9 cellular contexts compared by ENCODE assay signal in genomic region chr2:196291873-196292800, GRCh38.
DNase-seq lines count a peak whose midpoint lies in the region; ATAC-seq and TF ChIP-seq lines count a peak whose summit lies in the region.
"Had no signal": no experiment of that assay in that cellular context is flagged by ENCODE, and none has a peak within 500 bp of the region (broad histone marks: within the 10 kb centered on the region; RNA-seq: fewer than 3 reads in every experiment).

No MANE protein-coding gene starts in this region.

- H3K27me3 ChIP-seq in mesenchymal stem cell (ENCODE audit: control insufficient read depth in 1 of 2, insufficient read depth in 1 of 2, low read length in 2 of 2), result no peaks in the 10 kb centered on the region
- no peaks in the 10 kb centered on the region for H3K27me3 ChIP-seq in neural progenitor cell

- 95% methylated on average over 15 of the region's 16 CpGs for WGBS in mesenchymal stem cell

- no peak for DNase-seq in mesenchymal stem cell
- DNase-seq in NCI-H446 treated with DMSO at 0.1 percent for 48 hours (lab: John Stamatoyannopoulos, UW), result no peak
- no peak for DNase-seq in neural progenitor cell (ENCODE audit: low spot score)
- DNase-seq in GM13977 (ENCODE audit: low spot score), result no peak
- no peak for DNase-seq in DMS 273 (lab: John Stamatoyannopoulos, UW; ENCODE audit: unreplicated experiment)

- H2BK12ac ChIP-seq in mesenchymal stem cell (ENCODE audit: low read length in 2 of 2), result no peak overlapping the region

- no peaks in the 10 kb centered on the region for H3K27me3 Mint-ChIP-seq in neural progenitor cell (ENCODE audit: insufficient read depth, low read depth)

- H3K4me2 ChIP-seq in mesenchymal stem cell (ENCODE audit: low read length, poor library complexity, severe bottlenecking) (no peak overlapping the region), neural progenitor cell (no peak overlapping the region)

- H3K36me3 Mint-ChIP-seq in neural progenitor cell, result peaks cover 3% of the 10 kb centered on the region

- H3K9me3 ChIP-seq in mesenchymal stem cell (ENCODE audit: control insufficient read depth, low read length) (no peaks in the 10 kb centered on the region), neural progenitor cell (ENCODE audit: low read depth) (no peaks in the 10 kb centered on the region)

- no peak overlapping the region for H3K23ac ChIP-seq in mesenchymal stem cell (ENCODE audit: low read length in 2 of 2)

- H3K4me1 ChIP-seq in mesenchymal stem cell (ENCODE audit: control insufficient read depth, insufficient read depth, low read depth, low read length), result peaks cover 4% of the 10 kb centered on the region
- H3K4me1 ChIP-seq in neural progenitor cell, result no peaks in the 10 kb centered on the region

- no peaks in the 10 kb centered on the region for H3K9me3 Mint-ChIP-seq in neural progenitor cell

- in situ Hi-C loops in GM13977 (cut with MboI; ENCODE audit: low pct_unique_long_range_greater_than_20kb, low sequenced_read_pairs, unreplicated experiment), result loop anchor here (25.0 kb wide), 1 partner anchor 470 kb away; no protein-coding TSS in a partner anchor

- no peak overlapping the region for H4K91ac ChIP-seq in mesenchymal stem cell (ENCODE audit: low read length)

- no peak overlapping the region for H3K27ac Mint-ChIP-seq in neural progenitor cell

- no peak overlapping the region for H3K14ac ChIP-seq in mesenchymal stem cell (ENCODE audit: low read length in 2 of 2)

- H3K4me3 ChIP-seq in mesenchymal stem cell (ENCODE audit: insufficient read depth in 1 of 2, low read depth in 1 of 2, low read length in 2 of 2) (no peak overlapping the region), neural progenitor cell (no peak overlapping the region)
- H3K4me3 ChIP-seq: SK-N-MC had no signal

- H3K36me3 ChIP-seq in mesenchymal stem cell (ENCODE audit: control insufficient read depth in 1 of 2, insufficient read depth in 2 of 2, low read depth in 1 of 2, low read length in 2 of 2) (no peaks in the 10 kb centered on the region), neural progenitor cell (no peaks in the 10 kb centered on the region)

- H4K8ac ChIP-seq in mesenchymal stem cell (ENCODE audit: low read length), result no peak overlapping the region

- no peak overlapping the region for H2BK120ac ChIP-seq in mesenchymal stem cell (ENCODE audit: low read depth, low read length)

- no peaks in the 10 kb centered on the region for H3F3A ChIP-seq in neural progenitor cell (ENCODE audit: low read depth)

- no peaks in the 10 kb centered on the region for H4K20me1 ChIP-seq in neural progenitor cell (ENCODE audit: low read depth)

- no peak overlapping the region for H3K4me3 Mint-ChIP-seq in neural progenitor cell

- H2AK5ac ChIP-seq in mesenchymal stem cell (ENCODE audit: low read length, severe bottlenecking), result peak overlapping the region; percentile 44

- H3K4me1 Mint-ChIP-seq in neural progenitor cell, result peaks cover 3% of the 10 kb centered on the region

- H3K79me1 ChIP-seq in mesenchymal stem cell (replicated peaks; ENCODE audit: low read length, poor library complexity, severe bottlenecking), result no peaks in the 10 kb centered on the region

- H3K27ac ChIP-seq in VCaP, result peak overlapping the region; percentile 44
- no peak overlapping the region for H3K27ac ChIP-seq in mesenchymal stem cell (ENCODE audit: low read length, poor library complexity, severe bottlenecking)
- no peak overlapping the region for H3K27ac ChIP-seq in neural progenitor cell
- H3K27ac ChIP-seq: SK-N-MC had no signal

- no peak overlapping the region for H2BK5ac ChIP-seq in mesenchymal stem cell (ENCODE audit: low read depth, low read length, poor library complexity, severe bottlenecking)

- peak overlapping the region in 1 of 2 experiments; percentile 1 for H3K4ac ChIP-seq in mesenchymal stem cell (ENCODE audit: low read depth in 1 of 2, low read length in 2 of 2)

- H3K79me2 ChIP-seq in neural progenitor cell (ENCODE audit: low read depth), result no peaks in the 10 kb centered on the region

- H3K9ac ChIP-seq in mesenchymal stem cell (ENCODE audit: low read length) (no peak overlapping the region), neural progenitor cell (no peak overlapping the region)

- H2BK15ac ChIP-seq in mesenchymal stem cell (ENCODE audit: low read depth, poor library complexity, severe bottlenecking), result no peak overlapping the region

- H3K18ac ChIP-seq in mesenchymal stem cell (ENCODE audit: low read depth in 1 of 2, low read length in 2 of 2), result peak overlapping the region in 1 of 2 experiments; percentile 74

- H2AFZ ChIP-seq in mesenchymal stem cell (ENCODE audit: low read depth, low read length) (no peak overlapping the region), neural progenitor cell (replicated peaks) (no peak overlapping the region)

- ATAC-seq in GM18508 (IDR thresholded peaks at IDR 0.05; ENCODE audit: insufficient read depth, unreplicated experiment), result peak; percentile 56
- ATAC-seq in HG03060 (IDR thresholded peaks at IDR 0.05; ENCODE audit: low read depth, unreplicated experiment), result peak; percentile 33

- TF ChIP-seq CTCF in VCaP (conservative IDR thresholded peaks at IDR 0.05) (no peak), neural progenitor cell (IDR thresholded peaks at IDR 0.05) (no peak), GM13977 (IDR thresholded peaks at IDR 0.05; ENCODE audit: extremely low read depth, insufficient read depth, missing control alignments) (no peak)
